Comparison of ENCODE assay signal across 21 cellular contexts in the genomic region with DNA sequence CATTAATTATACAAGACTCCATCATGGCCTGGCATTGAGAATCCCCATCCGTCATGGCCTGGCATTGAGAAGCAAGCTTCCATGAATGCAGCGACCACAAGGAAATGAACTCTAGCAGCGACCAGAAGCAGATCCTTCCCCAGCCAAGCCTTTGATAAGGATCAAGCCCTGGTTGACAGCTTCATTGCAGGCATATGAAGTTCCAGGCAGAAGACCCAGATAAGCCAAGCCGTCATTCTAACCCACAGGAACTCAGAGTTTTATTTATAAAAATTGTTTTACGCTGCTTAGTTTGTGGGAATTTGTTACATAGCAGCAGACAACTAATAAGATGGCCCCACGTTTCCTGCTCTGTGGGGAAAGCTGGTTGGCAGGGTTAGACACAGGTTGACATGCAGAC.
A peak's percentile ranks its signal among the peaks of the same experiment; 100 is the strongest.
DNase-seq lines count a peak whose midpoint lies in the region; TF ChIP-seq lines count a peak whose summit lies in the region.
"Had no signal": no experiment of that assay in that cellular context is flagged by ENCODE, and none has a peak within 500 bp of the region (broad histone marks: within the 10 kb centered on the region; RNA-seq: fewer than 3 reads in every experiment).

No MANE protein-coding gene starts in this region.

- H3K4me1 Mint-ChIP-seq in mesothelial cell of epicardium: peaks cover 18% of the 10 kb centered on the region
- H3K4me1 Mint-ChIP-seq: B cell; CD14-positive monocyte; CD4-positive, alpha-beta memory T cell; CD4-positive, CD25-positive, alpha-beta regulatory T cell had no signal

- peak overlapping the region; percentile 32 for H3K27ac Mint-ChIP-seq in mesothelial cell of epicardium
- H3K27ac Mint-ChIP-seq: B cell; CD14-positive monocyte; CD4-positive, alpha-beta memory T cell; CD4-positive, CD25-positive, alpha-beta regulatory T cell; CD8-positive, alpha-beta memory T cell had no signal

- peaks cover 12% of the 10 kb centered on the region for H3K4me1 ChIP-seq in BE2C
- H3K4me1 ChIP-seq: BLaER1, Caco-2 had no signal

- in situ Hi-C loops in G401 (cut with HindIII; ENCODE audit: low sequenced_read_pairs): no loop called here

- no peaks in the 10 kb centered on the region for H3K9me3 ChIP-seq in BE2C
- H3K9me3 ChIP-seq: BLaER1, Caco-2 had no signal

- peaks cover 6% of the 10 kb centered on the region for H3K36me3 Mint-ChIP-seq in mesothelial cell of epicardium
- H3K36me3 Mint-ChIP-seq: CD14-positive monocyte; CD4-positive, alpha-beta memory T cell; CD4-positive, CD25-positive, alpha-beta regulatory T cell had no signal

- TF ChIP-seq CTCF in BE2C (IDR thresholded peaks at IDR 0.05; ENCODE audit: low read depth, low read length): no peak
- TF ChIP-seq CTCF in mesothelial cell of epicardium (IDR thresholded peaks at IDR 0.05; ENCODE audit: unreplicated experiment): no peak

- no peaks in the 10 kb centered on the region for H3K27me3 ChIP-seq in BE2C
- H3K27me3 ChIP-seq: BLaER1 had no signal

- no peak overlapping the region for H3K4me3 Mint-ChIP-seq in mesothelial cell of epicardium
- H3K4me3 Mint-ChIP-seq: B cell; CD14-positive monocyte; CD4-positive, alpha-beta memory T cell; CD4-positive, CD25-positive, alpha-beta regulatory T cell; CD8-positive, alpha-beta memory T cell had no signal

- DNase-seq in BE2C (peak; percentile 34), M059J (ENCODE audit: low read depth) (peak; percentile 74), amniotic epithelial cell (ENCODE audit: low read depth) (peak; percentile 69), mesothelial cell of epicardium (ENCODE audit: low spot score in 2 of 2, unreplicated experiment in 2 of 2) (no peak), amygdala (lab: John Stamatoyannopoulos, UW) (no peak), G401 (ENCODE audit: low spot score) (no peak), occipital lobe (lab: John Stamatoyannopoulos, UW) (no peak)
- DNase-seq: AML-193; C1 segment of cervical spinal cord; Caco-2; Calu3; CD4-positive, alpha-beta memory T cell; CD4-positive, CD25-positive, alpha-beta regulatory T cell; CD8-positive, alpha-beta memory T cell; DMS79 treated with DMSO at 0.1 percent for 48 hours; EL; GF-D8 had no signal

- no peak overlapping the region for H3K4me3 ChIP-seq in BE2C (ENCODE audit: low read depth, low read length)
- H3K4me3 ChIP-seq: A549, BLaER1 had no signal

- H3K36me3 ChIP-seq in BE2C: no peaks in the 10 kb centered on the region
- H3K36me3 ChIP-seq: BLaER1 had no signal

- H3K9me3 Mint-ChIP-seq in mesothelial cell of epicardium: peaks cover 13% of the 10 kb centered on the region

- no peaks in the 10 kb centered on the region for H3K27me3 Mint-ChIP-seq in mesothelial cell of epicardium (ENCODE audit: low read depth)
- H3K27me3 Mint-ChIP-seq: B cell had no signal

Comparison
In these comparisons a context has a peak if more than half of its experiments do, and no peak if none do; other contexts are left out.
1. DNase-seq: peak in BE2C (single experiment), M059J (single experiment) and amniotic epithelial cell (single experiment); none in mesothelial cell of epicardium (0 of 2), amygdala (0 of 56), G401 (single experiment) and occipital lobe (single experiment).